Comparison of ENCODE assay signal across 25 cellular contexts in genomic region chr11:94838027-94838610, GRCh38.
DNase-seq lines count a peak whose midpoint lies in the region; ATAC-seq and TF ChIP-seq lines count a peak whose summit lies in the region.
"Had no signal": no experiment of that assay in that cellular context is flagged by ENCODE, and none has a peak within 500 bp of the region (broad histone marks: within the 10 kb centered on the region; RNA-seq: fewer than 3 reads in every experiment).

No MANE protein-coding gene starts in this region.

- POLR2A ChIA-PET in RWPE1 (lab: Yijun Ruan, JAX; ENCODE audit: low non-redundant PET) = no interaction called here

- no peaks in the 10 kb centered on the region for H3K27me3 Mint-ChIP-seq in nephron progenitor cell (ENCODE audit: low read depth, poor library complexity)
- H3K27me3 Mint-ChIP-seq: natural killer cell treated with Interleukin-12 subunit alpha and Interleukin-12 subunit beta and Interleukin-15 and Interleukin-18, amount 100 ng/mL, for 72 hours; T-cell; type B pancreatic cell had no signal

- H3K27ac Mint-ChIP-seq in nephron progenitor cell = peak overlapping the region; percentile 79
- H3K27ac Mint-ChIP-seq: effector memory CD8-positive, alpha-beta T cell; natural killer cell treated with Interleukin-12 subunit alpha and Interleukin-12 subunit beta and Interleukin-15 and Interleukin-18, amount 100 ng/mL, for 72 hours; stimulated activated memory B cell treated with anti-CD40 and anti-IgM and Interleukin-4, amounts not matched to agents 10 μg/mL and 1 μg/mL and 100 μg/mL, for 72 hours; T-cell; type B pancreatic cell had no signal

- H3K36me3 Mint-ChIP-seq in nephron progenitor cell (ENCODE audit: low read depth) = peaks cover 51% of the 10 kb centered on the region
- H3K36me3 Mint-ChIP-seq: natural killer cell treated with Interleukin-12 subunit alpha and Interleukin-12 subunit beta and Interleukin-15 and Interleukin-18, amount 100 ng/mL, for 72 hours; stimulated activated memory B cell treated with anti-CD40 and anti-IgM and Interleukin-4, amounts not matched to agents 10 μg/mL and 1 μg/mL and 100 μg/mL, for 72 hours; T-cell had no signal

- peaks cover 5% of the 10 kb centered on the region for H3K4me1 Mint-ChIP-seq in nephron progenitor cell
- H3K4me1 Mint-ChIP-seq: stimulated activated memory B cell treated with anti-CD40 and anti-IgM and Interleukin-4, amounts not matched to agents 10 μg/mL and 1 μg/mL and 100 μg/mL, for 72 hours; T-cell had no signal

- CTCF ChIA-PET in RWPE1 (lab: Yijun Ruan, JAX) = interaction anchor here (0.6 to 1.2 kb wide), 3 partner anchors 12 to 215 kb away, joined by 3 to 5 read pairs (median 3); no protein-coding TSS in a partner anchor

- H3K4me3 Mint-ChIP-seq in nephron progenitor cell = no peak overlapping the region
- H3K4me3 Mint-ChIP-seq: effector memory CD8-positive, alpha-beta T cell; natural killer cell treated with Interleukin-12 subunit alpha and Interleukin-12 subunit beta and Interleukin-15 and Interleukin-18, amount 100 ng/mL, for 72 hours; stimulated activated memory B cell treated with anti-CD40 and anti-IgM and Interleukin-4, amounts not matched to agents 10 μg/mL and 1 μg/mL and 100 μg/mL, for 72 hours; T-cell; type B pancreatic cell had no signal

- no peaks in the 10 kb centered on the region for H3K9me3 Mint-ChIP-seq in nephron progenitor cell
- H3K9me3 Mint-ChIP-seq: effector memory CD8-positive, alpha-beta T cell; natural killer cell treated with Interleukin-12 subunit alpha and Interleukin-12 subunit beta and Interleukin-15 and Interleukin-18, amount 100 ng/mL, for 72 hours; stimulated activated memory B cell treated with anti-CD40 and anti-IgM and Interleukin-4, amounts not matched to agents 10 μg/mL and 1 μg/mL and 100 μg/mL, for 72 hours; T-cell; type B pancreatic cell had no signal

- ATAC-seq in HG02870 (IDR thresholded peaks at IDR 0.05; ENCODE audit: unreplicated experiment) = no peak
- ATAC-seq: effector memory CD8-positive, alpha-beta T cell; left colon; natural killer cell treated with Interleukin-12 subunit alpha and Interleukin-12 subunit beta and Interleukin-15 and Interleukin-18, amount 100 ng/mL, for 72 hours; stimulated activated memory B cell treated with anti-CD40 and anti-IgM and Interleukin-4, amounts not matched to agents 10 μg/mL and 1 μg/mL and 100 μg/mL, for 72 hours; T-cell had no signal

- H3K27ac ChIP-seq in C4-2B (peak overlapping the region; percentile 90; the same call in 1 of the 2 replicates), RWPE1 (no peak overlapping the region)

- TF ChIP-seq CTCF in C4-2B (conservative IDR thresholded peaks at IDR 0.05) = no peak
- no peak for TF ChIP-seq CTCF in nephron progenitor cell (IDR thresholded peaks at IDR 0.05)
- TF ChIP-seq CTCF in RWPE1 (conservative IDR thresholded peaks at IDR 0.05; ENCODE audit: low read depth) = no peak

- DNase-seq in DMS53 (lab: John Stamatoyannopoulos, UW) (peak; percentile 95), NCI-H748 (lab: John Stamatoyannopoulos, UW; ENCODE audit: unreplicated experiment) (peak; percentile 91), nephron progenitor cell (no peak), RWPE1 (ENCODE audit: low spot score) (no peak)
- no peak for DNase-seq in activated CD4-positive, alpha-beta T cell treated with anti-CD3 and anti-CD28 coated beads, Interleukin-2, amount 50 U/mL, for 1 hour
- DNase-seq: activated CD4-positive, alpha-beta T cell treated with anti-CD3 and anti-CD28 coated beads, Interleukin-2, amount 50 U/mL, for 4 hours; activated T-cell treated with anti-CD3 and anti-CD28 coated beads, Interleukin-2, amount 50 U/mL, for 48 hours; C1 segment of cervical spinal cord; Caco-2; central memory CD4-positive, alpha-beta T cell; cortex of kidney; effector memory CD8-positive, alpha-beta T cell; KBM-7; left colon; mammary epithelial cell; NCI-H1436 treated with DMSO at 0.1 percent for 48 hours; NCI-H526; RPMI8226; substantia nigra; T-cell had no signal

Comparison
In these comparisons a context has a peak if more than half of its experiments do, and no peak if none do; other contexts are left out.
1. DNase-seq: peak in DMS53 (single experiment) and NCI-H748 (single experiment); none in nephron progenitor cell (single experiment), activated CD4-positive, alpha-beta T cell treated with anti-CD3 and anti-CD28 coated beads, Interleukin-2, amount 50 U/mL, for 1 hour (single experiment) and RWPE1 (single experiment).